16 cellular contexts compared by ENCODE assay signal in the genomic region with DNA sequence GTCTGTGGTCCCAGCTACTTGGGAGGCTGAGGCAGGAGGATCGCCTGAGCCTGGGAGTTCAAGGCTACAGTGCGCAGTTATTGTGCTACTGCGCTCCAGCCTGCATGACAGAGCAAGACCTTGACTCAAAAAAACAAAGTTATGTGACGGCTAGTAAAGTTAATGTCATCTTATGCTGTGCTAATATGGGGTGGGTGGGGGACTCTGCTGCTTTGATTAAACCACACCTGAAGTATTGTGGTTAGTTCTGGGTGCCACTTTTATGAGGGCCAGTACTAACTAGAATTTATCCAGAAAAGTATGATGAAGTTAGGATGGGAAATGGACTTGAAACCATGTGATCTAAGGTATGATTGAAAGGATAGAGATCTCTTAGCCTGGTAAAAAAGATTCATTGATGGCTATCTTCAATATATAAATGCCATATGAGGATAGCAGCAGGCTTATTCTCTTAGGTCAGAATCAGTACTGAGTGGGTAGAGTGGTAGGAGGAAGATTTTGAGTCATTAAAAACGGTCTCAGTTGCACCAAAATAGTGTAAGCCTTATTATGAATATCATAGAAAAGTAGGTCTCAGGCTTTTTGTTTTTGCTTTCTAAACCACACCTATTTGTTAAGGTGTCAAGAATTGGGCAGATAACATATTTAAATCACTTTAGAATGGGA. TPM values are rescaled to one million over a fixed set of nuclear protein-coding genes. Genes with fewer than 3 reads are reported as not detected.
DNase-seq lines count a peak whose midpoint lies in the region; ATAC-seq, FAIRE-seq and TF ChIP-seq lines count a peak whose summit lies in the region.
"Had no signal": no experiment of that assay in that cellular context is flagged by ENCODE, and none has a peak within 500 bp of the region (broad histone marks: within the 10 kb centered on the region; RNA-seq: fewer than 3 reads in every experiment).

No MANE protein-coding gene starts in this region.

- H3K36me3 Mint-ChIP-seq in CD14-positive monocyte (peaks cover 33 to 57% of the 10 kb centered on the region in 2 donors), natural killer cell (no peaks in the 10 kb centered on the region)
- H3K36me3 Mint-ChIP-seq in activated T-helper 2 cell treated with anti-CD3 and anti-CD28 coated beads, Interferon-gamma antibody, Interleukin-2, Interleukin-4, amounts not matched to agents 10 μg/mL and 5 μg/mL and 100 μg/mL, durations not matched to agents 14 hours and 24 hours and 36 hours (ENCODE audit: low read depth): peaks cover 56% of the 10 kb centered on the region

- CTCF ChIA-PET in A673 (lab: Charles Lee): interaction anchor here (0.5 kb wide), 1 partner anchor 264 kb away, joined by 6 read pairs; no protein-coding TSS in a partner anchor

- peaks cover 69% of the 10 kb centered on the region for H3K4me1 Mint-ChIP-seq in CD14-positive monocyte
- peaks cover 40% of the 10 kb centered on the region for H3K4me1 Mint-ChIP-seq in activated T-helper 2 cell treated with anti-CD3 and anti-CD28 coated beads, Interferon-gamma antibody, Interleukin-2, Interleukin-4, amounts not matched to agents 10 μg/mL and 5 μg/mL and 100 μg/mL, durations not matched to agents 14 hours and 24 hours and 36 hours (ENCODE audit: low read depth)
- peaks cover 61 to 68% of the 10 kb centered on the region in 2 donors for H3K4me1 Mint-ChIP-seq in natural killer cell

- H3K9me3 ChIP-seq in breast epithelium (no peaks in the 10 kb centered on the region), A673 (ENCODE audit: low read depth, low read length, poor library complexity, severe bottlenecking) (no peaks in the 10 kb centered on the region)
- H3K9me3 ChIP-seq: SJSA1 had no signal

- no peaks in the 10 kb centered on the region for H3K36me3 ChIP-seq in breast epithelium
- peaks cover 29% of the 10 kb centered on the region for H3K36me3 ChIP-seq in A673 (ENCODE audit: insufficient read depth, low read length, poor library complexity, severe bottlenecking)

- H3K4me3 Mint-ChIP-seq in CD14-positive monocyte (peak overlapping the region in 1 of 2 donors; percentile 50), natural killer cell (peak overlapping the region; percentile 49)
- H3K4me3 Mint-ChIP-seq in activated T-helper 2 cell treated with anti-CD3 and anti-CD28 coated beads, Interferon-gamma antibody, Interleukin-2, Interleukin-4, amounts not matched to agents 10 μg/mL and 5 μg/mL and 100 μg/mL, durations not matched to agents 14 hours and 24 hours and 36 hours (ENCODE audit: low read depth): peak overlapping the region; percentile 61

- H3K4me1 ChIP-seq in breast epithelium (no peaks in the 10 kb centered on the region), A673 (ENCODE audit: insufficient read depth, low read length, poor library complexity, severe bottlenecking) (peaks cover 12% of the 10 kb centered on the region)

- no peak for ATAC-seq in natural killer cell

- H3K27ac ChIP-seq in breast epithelium (peak overlapping the region in 1 of 2 donors; percentile 21), A673 (ENCODE audit: low read depth, low read length, poor library complexity, severe bottlenecking) (no peak overlapping the region)
- H3K27ac ChIP-seq: SJSA1 had no signal

- peak overlapping the region; percentile 4 to 85 (median 39) for H3K27ac Mint-ChIP-seq in CD14-positive monocyte
- H3K27ac Mint-ChIP-seq in activated T-helper 2 cell treated with anti-CD3 and anti-CD28 coated beads, Interferon-gamma antibody, Interleukin-2, Interleukin-4, amounts not matched to agents 10 μg/mL and 5 μg/mL and 100 μg/mL, durations not matched to agents 14 hours and 24 hours and 36 hours: peak overlapping the region; percentile 60
- peak overlapping the region; percentile 52 to 73 for H3K27ac Mint-ChIP-seq in natural killer cell

- no peak for FAIRE-seq in GM12891 (lab: Jason Lieb, UNC)
- FAIRE-seq in GM19239 (lab: Jason Lieb, UNC): no peak
- FAIRE-seq: bronchial epithelial cell, GM18507, H1 had no signal

- peaks cover 0 to under 1% (median 0%) of the 10 kb centered on the region in 3 donors for H3K27me3 Mint-ChIP-seq in CD14-positive monocyte (ENCODE audit: low read depth in 3 of 3)
- H3K27me3 Mint-ChIP-seq in activated T-helper 2 cell treated with anti-CD3 and anti-CD28 coated beads, Interferon-gamma antibody, Interleukin-2, Interleukin-4, amounts not matched to agents 10 μg/mL and 5 μg/mL and 100 μg/mL, durations not matched to agents 14 hours and 24 hours and 36 hours (ENCODE audit: low read depth): no peaks in the 10 kb centered on the region
- H3K27me3 Mint-ChIP-seq in natural killer cell (ENCODE audit: low read depth in 2 of 2): no peaks in the 10 kb centered on the region

- no peak for TF ChIP-seq POLR2A in GM12891 (IDR thresholded peaks at IDR 0.05; ENCODE audit: low read depth, low read length)
- no peak for TF ChIP-seq POLR2A in breast epithelium (IDR thresholded peaks at IDR 0.05)

- intact Hi-C loops in CD14-positive monocyte (cut with micrococcal nuclease): no loop called here
- intact Hi-C loops in activated T-helper 2 cell treated with anti-CD3 and anti-CD28 coated beads, Interferon-gamma antibody, Interleukin-2, Interleukin-4, amounts not matched to agents 10 μg/mL and 5 μg/mL and 100 μg/mL, durations not matched to agents 14 hours and 24 hours and 36 hours (cut with micrococcal nuclease): no loop called here
- intact Hi-C loops in natural killer cell (cut with micrococcal nuclease): no loop called here
- intact Hi-C loops in breast epithelium (cut with DNase I; ENCODE audit: low total_unique reads): no loop called here
- intact Hi-C loops in A673 (cut with micrococcal nuclease; ENCODE audit: unreplicated experiment): no loop called here

- no TSS peak for BruUV-seq in A673 (replicated peaks; lab: Mats Ljungman, UMichigan)

- H3K27me3 ChIP-seq in breast epithelium (no peaks in the 10 kb centered on the region), A673 (replicated peaks; ENCODE audit: insufficient read depth, low read depth, low read length, poor library complexity) (no peaks in the 10 kb centered on the region)
- H3K27me3 ChIP-seq: SJSA1 had no signal

- DNase-seq in CD14-positive monocyte (ENCODE audit: low spot score) (no peak), GM12891 (ENCODE audit: insufficient read length, low spot score) (no peak), natural killer cell (no peak), breast epithelium (ENCODE audit: low spot score in 2 of 2) (no peak), A673 (ENCODE audit: low spot score) (no peak), GM19239 (ENCODE audit: insufficient read length, low spot score) (no peak), LoVo (ENCODE audit: low spot score) (no peak)
- no peak for DNase-seq in activated T-helper 2 cell treated with anti-CD3 and anti-CD28 coated beads, Interferon-gamma antibody, Interleukin-2, Interleukin-4, amounts not matched to agents 10 μg/mL and 5 μg/mL and 100 μg/mL, durations not matched to agents 14 hours and 24 hours and 36 hours (ENCODE audit: low spot score)
- DNase-seq: activated CD4-positive, CD25-positive, alpha-beta regulatory T cell; activated gamma-delta T cell; GDM1; NCI-H2107 had no signal

- H3K9me3 Mint-ChIP-seq in CD14-positive monocyte (peaks cover 0 to 3% (median 0%) of the 10 kb centered on the region in 7 donors), natural killer cell (no peaks in the 10 kb centered on the region)
- H3K9me3 Mint-ChIP-seq in activated T-helper 2 cell treated with anti-CD3 and anti-CD28 coated beads, Interferon-gamma antibody, Interleukin-2, Interleukin-4, amounts not matched to agents 10 μg/mL and 5 μg/mL and 100 μg/mL, durations not matched to agents 14 hours and 24 hours and 36 hours: no peaks in the 10 kb centered on the region

- POLR2A ChIA-PET in A673 (lab: Charles Lee; ENCODE audit: low non-redundant PET): no interaction called here

- TF ChIP-seq CTCF in CD14-positive monocyte (IDR thresholded peaks at IDR 0.05): no peak
- TF ChIP-seq CTCF in natural killer cell (IDR thresholded peaks at IDR 0.05): no peak
- TF ChIP-seq CTCF in breast epithelium (IDR thresholded peaks at IDR 0.05): no peak
- TF ChIP-seq CTCF in A673 (conservative IDR thresholded peaks at IDR 0.05; ENCODE audit: low read depth, low read length): no peak

- peak overlapping the region in 1 of 3 donors; percentile 9 for H3K4me3 ChIP-seq in breast epithelium
- H3K4me3 ChIP-seq in A673 (ENCODE audit: low read depth, low read length, poor library complexity, severe bottlenecking): no peak overlapping the region
- H3K4me3 ChIP-seq: SJSA1 had no signal

TF ChIP-seq in GM12891, 5 proteins besides CTCF, POLR2A, EP300 and RAD21:
- TF ChIP-seq SPI1 (IDR thresholded peaks at IDR 0.05; ENCODE audit: low read depth, low read length) (no peak), POU2F2 (IDR thresholded peaks at IDR 0.05; ENCODE audit: low read depth, low read length) (0 out of 2 replicates have a peak, but pooled peaks have one; percentile 9), PAX5 (IDR thresholded peaks at IDR 0.05; ENCODE audit: insufficient read depth, low read length, severe bottlenecking) (no peak)

RNA-seq across cellular contexts. Expression of a gene that starts 5.6 kb away (rescaled TPM):
- 100 to 1,000 TPM; 220 to 368 TPM for polyA plus RNA-seq in CD14-positive monocyte
- 90.2 TPM for polyA plus RNA-seq in GM12891 (2012; ENCODE audit: low read depth, missing spikeins)
- 165 and 170 TPM in 2 replicates for total RNA-seq in activated T-helper 2 cell treated with anti-CD3 and anti-CD28 coated beads, Interferon-gamma antibody, Interleukin-2, Interleukin-4, amounts not matched to agents 10 μg/mL and 5 μg/mL and 100 μg/mL, durations not matched to agents 14 hours and 24 hours and 36 hours
- total RNA-seq in natural killer cell: 100 to 1,000 TPM; 124 to 205 (median 187) TPM
- total RNA-seq in breast epithelium: 100 to 1,000 TPM in 2 of 3 donors, 10 to 100 TPM in 1; 90.6 to 219 (median 160) TPM
- 114 and 120 TPM in 2 replicates for total RNA-seq in A673 (2021)
